ENCODE assay signal across 9 cellular contexts in genomic region chr20:43583982-43584432, GRCh38. TPM values are rescaled to one million over a fixed set of nuclear protein-coding genes. Genes with fewer than 3 reads are reported as not detected.
DNase-seq lines count a peak whose midpoint lies in the region; ATAC-seq and TF ChIP-seq lines count a peak whose summit lies in the region.
"Had no signal": no experiment of that assay in that cellular context is flagged by ENCODE, and none has a peak within 500 bp of the region (broad histone marks: within the 10 kb centered on the region; RNA-seq: fewer than 3 reads in every experiment).

No MANE protein-coding gene starts in this region.

- H3K27me3 Mint-ChIP-seq in activated naive CD4-positive, alpha-beta T cell treated with anti-CD3 and anti-CD28 coated beads for 36 hours (ENCODE audit: low read depth), result no peaks in the 10 kb centered on the region

- H3K4me1 Mint-ChIP-seq in activated naive CD4-positive, alpha-beta T cell treated with anti-CD3 and anti-CD28 coated beads for 36 hours (ENCODE audit: low read depth), result no peaks in the 10 kb centered on the region

- intact Hi-C loops in transverse colon (cut with DNase I; ENCODE audit: low total_unique reads), result loop anchor here (1.0 kb wide), 1 partner anchor 43 kb away; no protein-coding TSS in a partner anchor
- intact Hi-C loops in activated naive CD4-positive, alpha-beta T cell treated with anti-CD3 and anti-CD28 coated beads for 36 hours (cut with micrococcal nuclease), result no loop called here

- no peaks in the 10 kb centered on the region for H3K9me3 Mint-ChIP-seq in activated naive CD4-positive, alpha-beta T cell treated with anti-CD3 and anti-CD28 coated beads for 36 hours

- H3K4me3 Mint-ChIP-seq in activated naive CD4-positive, alpha-beta T cell treated with anti-CD3 and anti-CD28 coated beads for 36 hours, result no peak overlapping the region

- CTCF ChIA-PET in activated naive CD4-positive, alpha-beta T cell treated with anti-CD3 and anti-CD28 coated beads for 36 hours (lab: Charles Lee), result no interaction called here

- TF ChIP-seq CTCF in transverse colon (IDR thresholded peaks at IDR 0.05), result no peak

- in situ Hi-C loops in transverse colon (cut with MboI; ENCODE audit: low pct_ligation_motif_present in 1 of 4, low pct_unique_long_range_greater_than_20kb in 1 of 4, low sequenced_read_pairs in 3 of 4), result no loop called here

- peak; percentile 2 for DNase-seq in NCI-H2107 treated with DMSO at 0.1 percent for 48 hours (lab: John Stamatoyannopoulos, UW; ENCODE audit: unreplicated experiment)
- DNase-seq in NCI-H2107 (lab: John Stamatoyannopoulos, UW), result no peak
- DNase-seq in UCSD-AML1 (lab: John Stamatoyannopoulos, UW; ENCODE audit: unreplicated experiment), result peak; percentile 39
- peak; percentile 87 for DNase-seq in hepatic stellate cell (ENCODE audit: low spot score)
- peak; percentile 24 for DNase-seq in transverse colon
- DNase-seq in activated naive CD4-positive, alpha-beta T cell treated with Interleukin-2 at 50 U/mL for 16 hours, result no peak
- DNase-seq in activated naive CD4-positive, alpha-beta T cell treated with anti-CD3 and anti-CD28 coated beads for 36 hours, result no peak

- no peak overlapping the region for H3K27ac Mint-ChIP-seq in activated naive CD4-positive, alpha-beta T cell treated with anti-CD3 and anti-CD28 coated beads for 36 hours

- 35 to 67% methylated on average over 2 of the region's 2 CpGs for WGBS in transverse colon (ENCODE audit: low coverage in 1 of 2), 2 donors

- no peaks in the 10 kb centered on the region for H3K27me3 ChIP-seq in transverse colon
- H3K27me3 ChIP-seq: BLaER1 treated with 17β-estradiol and CSF1 and Interleukin-3, amounts not matched to agents 10 nM and 100 nM had no signal

- H3K4me1 ChIP-seq in transverse colon, result peaks cover 0 to 18% (median 5%) of the 10 kb centered on the region in 4 donors

- TF ChIP-seq POLR2A in transverse colon (IDR thresholded peaks at IDR 0.05), result no peak

- H3K27ac ChIP-seq in transverse colon, result no peak overlapping the region
- H3K27ac ChIP-seq: BLaER1 treated with 17β-estradiol and CSF1 and Interleukin-3, amounts not matched to agents 10 nM and 100 nM had no signal

- no peak for TF ChIP-seq EP300 in transverse colon (IDR thresholded peaks at IDR 0.05; ENCODE audit: low read depth)

- ATAC-seq in GM18861 (IDR thresholded peaks at IDR 0.05; ENCODE audit: unreplicated experiment), result no peak

- H3K9me3 ChIP-seq in transverse colon, result no peaks in the 10 kb centered on the region
- H3K9me3 ChIP-seq: BLaER1 treated with 17β-estradiol and CSF1 and Interleukin-3, amounts not matched to agents 10 nM and 100 nM had no signal

- no peaks in the 10 kb centered on the region for H3K36me3 ChIP-seq in transverse colon
- H3K36me3 ChIP-seq: BLaER1 treated with 17β-estradiol and CSF1 and Interleukin-3, amounts not matched to agents 10 nM and 100 nM had no signal

- no peaks in the 10 kb centered on the region for H3K36me3 Mint-ChIP-seq in activated naive CD4-positive, alpha-beta T cell treated with anti-CD3 and anti-CD28 coated beads for 36 hours (ENCODE audit: low read depth)

- no peak overlapping the region for H3K4me3 ChIP-seq in transverse colon
- H3K4me3 ChIP-seq: BLaER1 treated with 17β-estradiol and CSF1 and Interleukin-3, amounts not matched to agents 10 nM and 100 nM had no signal

RNA-seq across cellular contexts. Expression of gene IFT52, which starts 6.7 kb away (rescaled TPM):
- 10 to 100 TPM in 3 of 4 donors, 1 to 10 TPM in 1; 1.4 to 83.4 (median 19.9) TPM for total RNA-seq in transverse colon
- 10 to 100 TPM; 14.2 to 15.8 TPM for total RNA-seq in activated naive CD4-positive, alpha-beta T cell treated with anti-CD3 and anti-CD28 coated beads for 36 hours

RNA-seq across cellular contexts. Expression of gene SGK2, which starts 25.2 kb away (rescaled TPM):
- total RNA-seq in transverse colon, result 100 to 1,000 TPM in 3 of 4 donors, 10 to 100 TPM in 1; 71.6 to 293 (median 149) TPM
- under 1 TPM; 0.27 to 0.60 TPM for total RNA-seq in activated naive CD4-positive, alpha-beta T cell treated with anti-CD3 and anti-CD28 coated beads for 36 hours

Comparison
In these comparisons a context has a peak if more than half of its experiments do, and no peak if none do; other contexts are left out.
1. DNase-seq: peak in NCI-H2107 treated with DMSO at 0.1 percent for 48 hours (single experiment), UCSD-AML1 (single experiment), hepatic stellate cell (single experiment) and transverse colon (single experiment); none in NCI-H2107 (single experiment), activated naive CD4-positive, alpha-beta T cell treated with Interleukin-2 at 50 U/mL for 16 hours (single experiment) and activated naive CD4-positive, alpha-beta T cell treated with anti-CD3 and anti-CD28 coated beads for 36 hours (single experiment).
2. RNA of gene SGK2, which starts 25.2 kb away (total RNA-seq): 71.6 to 293 TPM in transverse colon; 0.27 to 0.60 TPM in activated naive CD4-positive, alpha-beta T cell treated with anti-CD3 and anti-CD28 coated beads for 36 hours; every median in the first group is over 10 times any median in the second.